ENCODE assay signal across 1 cellular context in the genomic region with DNA sequence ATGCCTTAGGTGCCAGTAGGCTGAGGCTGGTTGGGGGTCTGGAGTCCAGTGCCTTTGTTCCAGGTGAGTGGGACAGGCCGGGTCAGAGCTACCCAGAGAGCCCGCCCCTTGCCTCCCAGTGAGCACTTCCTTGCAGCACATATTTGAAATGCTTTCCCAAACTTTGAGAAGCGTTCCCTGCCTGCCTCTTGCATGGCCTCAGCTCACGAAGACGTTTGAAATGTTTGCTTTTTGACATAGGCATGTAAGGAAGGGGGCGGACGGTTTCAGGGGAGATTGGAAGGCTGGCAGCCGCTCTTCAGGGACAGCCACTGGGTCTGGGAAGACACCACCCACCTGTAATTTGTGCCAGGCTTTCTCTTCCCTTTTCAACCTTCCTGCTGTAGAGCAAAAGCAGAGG.
TF ChIP-seq lines count a peak whose summit lies in the region.

No MANE protein-coding gene starts in this region.

TF ChIP-seq in H1, 55 proteins besides CTCF, POLR2A, EP300 and RAD21:
- TF ChIP-seq, protein P1, sequence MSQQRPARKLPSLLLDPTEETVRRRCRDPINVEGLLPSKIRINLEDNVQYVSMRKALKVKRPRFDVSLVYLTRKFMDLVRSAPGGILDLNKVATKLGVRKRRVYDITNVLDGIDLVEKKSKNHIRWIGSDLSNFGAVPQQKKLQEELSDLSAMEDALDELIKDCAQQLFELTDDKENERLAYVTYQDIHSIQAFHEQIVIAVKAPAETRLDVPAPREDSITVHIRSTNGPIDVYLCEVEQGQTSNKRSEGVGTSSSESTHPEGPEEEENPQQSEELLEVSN (IDR thresholded peaks at IDR 0.05) = peak; percentile 26; the same call in 1 of the 2 replicates
- peak; percentile 32; the same call in 1 of the 2 replicates for TF ChIP-seq TEAD4 (IDR thresholded peaks at IDR 0.05; ENCODE audit: low read depth, low read length)
- TF ChIP-seq, protein P2, sequence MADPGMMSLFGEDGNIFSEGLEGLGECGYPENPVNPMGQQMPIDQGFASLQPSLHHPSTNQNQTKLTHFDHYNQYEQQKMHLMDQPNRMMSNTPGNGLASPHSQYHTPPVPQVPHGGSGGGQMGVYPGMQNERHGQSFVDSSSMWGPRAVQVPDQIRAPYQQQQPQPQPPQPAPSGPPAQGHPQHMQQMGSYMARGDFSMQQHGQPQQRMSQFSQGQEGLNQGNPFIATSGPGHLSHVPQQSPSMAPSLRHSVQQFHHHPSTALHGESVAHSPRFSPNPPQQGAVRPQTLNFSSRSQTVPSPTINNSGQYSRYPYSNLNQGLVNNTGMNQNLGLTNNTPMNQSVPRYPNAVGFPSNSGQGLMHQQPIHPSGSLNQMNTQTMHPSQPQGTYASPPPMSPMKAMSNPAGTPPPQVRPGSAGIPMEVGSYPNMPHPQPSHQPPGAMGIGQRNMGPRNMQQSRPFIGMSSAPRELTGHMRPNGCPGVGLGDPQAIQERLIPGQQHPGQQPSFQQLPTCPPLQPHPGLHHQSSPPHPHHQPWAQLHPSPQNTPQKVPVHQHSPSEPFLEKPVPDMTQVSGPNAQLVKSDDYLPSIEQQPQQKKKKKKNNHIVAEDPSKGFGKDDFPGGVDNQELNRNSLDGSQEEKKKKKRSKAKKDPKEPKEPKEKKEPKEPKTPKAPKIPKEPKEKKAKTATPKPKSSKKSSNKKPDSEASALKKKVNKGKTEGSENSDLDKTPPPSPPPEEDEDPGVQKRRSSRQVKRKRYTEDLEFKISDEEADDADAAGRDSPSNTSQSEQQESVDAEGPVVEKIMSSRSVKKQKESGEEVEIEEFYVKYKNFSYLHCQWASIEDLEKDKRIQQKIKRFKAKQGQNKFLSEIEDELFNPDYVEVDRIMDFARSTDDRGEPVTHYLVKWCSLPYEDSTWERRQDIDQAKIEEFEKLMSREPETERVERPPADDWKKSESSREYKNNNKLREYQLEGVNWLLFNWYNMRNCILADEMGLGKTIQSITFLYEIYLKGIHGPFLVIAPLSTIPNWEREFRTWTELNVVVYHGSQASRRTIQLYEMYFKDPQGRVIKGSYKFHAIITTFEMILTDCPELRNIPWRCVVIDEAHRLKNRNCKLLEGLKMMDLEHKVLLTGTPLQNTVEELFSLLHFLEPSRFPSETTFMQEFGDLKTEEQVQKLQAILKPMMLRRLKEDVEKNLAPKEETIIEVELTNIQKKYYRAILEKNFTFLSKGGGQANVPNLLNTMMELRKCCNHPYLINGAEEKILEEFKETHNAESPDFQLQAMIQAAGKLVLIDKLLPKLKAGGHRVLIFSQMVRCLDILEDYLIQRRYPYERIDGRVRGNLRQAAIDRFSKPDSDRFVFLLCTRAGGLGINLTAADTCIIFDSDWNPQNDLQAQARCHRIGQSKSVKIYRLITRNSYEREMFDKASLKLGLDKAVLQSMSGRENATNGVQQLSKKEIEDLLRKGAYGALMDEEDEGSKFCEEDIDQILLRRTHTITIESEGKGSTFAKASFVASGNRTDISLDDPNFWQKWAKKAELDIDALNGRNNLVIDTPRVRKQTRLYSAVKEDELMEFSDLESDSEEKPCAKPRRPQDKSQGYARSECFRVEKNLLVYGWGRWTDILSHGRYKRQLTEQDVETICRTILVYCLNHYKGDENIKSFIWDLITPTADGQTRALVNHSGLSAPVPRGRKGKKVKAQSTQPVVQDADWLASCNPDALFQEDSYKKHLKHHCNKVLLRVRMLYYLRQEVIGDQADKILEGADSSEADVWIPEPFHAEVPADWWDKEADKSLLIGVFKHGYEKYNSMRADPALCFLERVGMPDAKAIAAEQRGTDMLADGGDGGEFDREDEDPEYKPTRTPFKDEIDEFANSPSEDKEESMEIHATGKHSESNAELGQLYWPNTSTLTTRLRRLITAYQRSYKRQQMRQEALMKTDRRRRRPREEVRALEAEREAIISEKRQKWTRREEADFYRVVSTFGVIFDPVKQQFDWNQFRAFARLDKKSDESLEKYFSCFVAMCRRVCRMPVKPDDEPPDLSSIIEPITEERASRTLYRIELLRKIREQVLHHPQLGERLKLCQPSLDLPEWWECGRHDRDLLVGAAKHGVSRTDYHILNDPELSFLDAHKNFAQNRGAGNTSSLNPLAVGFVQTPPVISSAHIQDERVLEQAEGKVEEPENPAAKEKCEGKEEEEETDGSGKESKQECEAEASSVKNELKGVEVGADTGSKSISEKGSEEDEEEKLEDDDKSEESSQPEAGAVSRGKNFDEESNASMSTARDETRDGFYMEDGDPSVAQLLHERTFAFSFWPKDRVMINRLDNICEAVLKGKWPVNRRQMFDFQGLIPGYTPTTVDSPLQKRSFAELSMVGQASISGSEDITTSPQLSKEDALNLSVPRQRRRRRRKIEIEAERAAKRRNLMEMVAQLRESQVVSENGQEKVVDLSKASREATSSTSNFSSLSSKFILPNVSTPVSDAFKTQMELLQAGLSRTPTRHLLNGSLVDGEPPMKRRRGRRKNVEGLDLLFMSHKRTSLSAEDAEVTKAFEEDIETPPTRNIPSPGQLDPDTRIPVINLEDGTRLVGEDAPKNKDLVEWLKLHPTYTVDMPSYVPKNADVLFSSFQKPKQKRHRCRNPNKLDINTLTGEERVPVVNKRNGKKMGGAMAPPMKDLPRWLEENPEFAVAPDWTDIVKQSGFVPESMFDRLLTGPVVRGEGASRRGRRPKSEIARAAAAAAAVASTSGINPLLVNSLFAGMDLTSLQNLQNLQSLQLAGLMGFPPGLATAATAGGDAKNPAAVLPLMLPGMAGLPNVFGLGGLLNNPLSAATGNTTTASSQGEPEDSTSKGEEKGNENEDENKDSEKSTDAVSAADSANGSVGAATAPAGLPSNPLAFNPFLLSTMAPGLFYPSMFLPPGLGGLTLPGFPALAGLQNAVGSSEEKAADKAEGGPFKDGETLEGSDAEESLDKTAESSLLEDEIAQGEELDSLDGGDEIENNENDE (IDR thresholded peaks at IDR 0.05; ENCODE audit: insufficient replicate concordance, low read length) = no peak
- no peak for TF ChIP-seq USF2 (IDR thresholded peaks at IDR 0.05; ENCODE audit: low read length)
- TF ChIP-seq RNF2 (IDR thresholded peaks at IDR 0.05; ENCODE audit: borderline replicate concordance, low read depth, low read length, missing control alignments, poor library complexity, severe bottlenecking) = peak; percentile 42
- TF ChIP-seq HDAC6 (IDR thresholded peaks at IDR 0.05; ENCODE audit: low read depth, low read length) = no peak
TF ChIP-seq in H1: peak in this region for 3.
